ENCODE assay signal across 1 cellular context in the genomic region with DNA sequence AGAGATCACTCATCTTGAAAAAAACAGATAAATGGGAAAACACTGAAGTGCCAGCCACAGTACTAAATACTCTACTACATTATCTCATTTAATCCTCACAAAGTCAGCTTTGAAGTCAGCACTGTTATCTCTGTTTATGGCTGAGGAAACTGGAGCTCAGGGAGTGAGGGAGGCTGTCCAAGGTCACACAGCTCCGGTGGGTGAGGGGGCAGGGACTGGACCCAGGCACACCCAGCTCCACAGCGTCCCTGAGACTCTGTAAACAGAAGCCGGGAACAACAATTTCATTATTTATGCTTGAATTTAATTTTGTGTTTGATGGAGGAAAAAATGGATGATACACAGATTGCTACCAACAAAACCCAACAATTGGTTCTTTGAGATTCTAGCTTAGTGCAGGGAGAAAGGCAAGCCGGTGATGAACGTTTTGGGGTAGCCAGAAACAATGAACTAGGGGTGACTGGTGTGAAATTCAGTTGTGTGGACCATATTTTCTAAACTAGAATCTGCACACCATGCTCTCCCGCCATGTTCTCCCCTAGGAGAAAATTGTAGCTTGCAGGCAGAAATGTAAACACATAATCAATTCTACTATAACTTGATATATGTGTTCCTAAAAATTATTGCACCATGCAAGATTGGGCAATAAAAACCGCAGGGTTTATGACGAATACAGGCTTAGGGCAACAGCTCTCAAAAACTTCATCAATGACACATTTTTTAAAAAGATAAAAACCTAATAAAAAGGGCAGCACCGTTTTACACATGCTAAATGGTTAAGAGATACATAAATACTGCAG.
TF ChIP-seq lines count a peak whose summit lies in the region.

A gene with protein sequence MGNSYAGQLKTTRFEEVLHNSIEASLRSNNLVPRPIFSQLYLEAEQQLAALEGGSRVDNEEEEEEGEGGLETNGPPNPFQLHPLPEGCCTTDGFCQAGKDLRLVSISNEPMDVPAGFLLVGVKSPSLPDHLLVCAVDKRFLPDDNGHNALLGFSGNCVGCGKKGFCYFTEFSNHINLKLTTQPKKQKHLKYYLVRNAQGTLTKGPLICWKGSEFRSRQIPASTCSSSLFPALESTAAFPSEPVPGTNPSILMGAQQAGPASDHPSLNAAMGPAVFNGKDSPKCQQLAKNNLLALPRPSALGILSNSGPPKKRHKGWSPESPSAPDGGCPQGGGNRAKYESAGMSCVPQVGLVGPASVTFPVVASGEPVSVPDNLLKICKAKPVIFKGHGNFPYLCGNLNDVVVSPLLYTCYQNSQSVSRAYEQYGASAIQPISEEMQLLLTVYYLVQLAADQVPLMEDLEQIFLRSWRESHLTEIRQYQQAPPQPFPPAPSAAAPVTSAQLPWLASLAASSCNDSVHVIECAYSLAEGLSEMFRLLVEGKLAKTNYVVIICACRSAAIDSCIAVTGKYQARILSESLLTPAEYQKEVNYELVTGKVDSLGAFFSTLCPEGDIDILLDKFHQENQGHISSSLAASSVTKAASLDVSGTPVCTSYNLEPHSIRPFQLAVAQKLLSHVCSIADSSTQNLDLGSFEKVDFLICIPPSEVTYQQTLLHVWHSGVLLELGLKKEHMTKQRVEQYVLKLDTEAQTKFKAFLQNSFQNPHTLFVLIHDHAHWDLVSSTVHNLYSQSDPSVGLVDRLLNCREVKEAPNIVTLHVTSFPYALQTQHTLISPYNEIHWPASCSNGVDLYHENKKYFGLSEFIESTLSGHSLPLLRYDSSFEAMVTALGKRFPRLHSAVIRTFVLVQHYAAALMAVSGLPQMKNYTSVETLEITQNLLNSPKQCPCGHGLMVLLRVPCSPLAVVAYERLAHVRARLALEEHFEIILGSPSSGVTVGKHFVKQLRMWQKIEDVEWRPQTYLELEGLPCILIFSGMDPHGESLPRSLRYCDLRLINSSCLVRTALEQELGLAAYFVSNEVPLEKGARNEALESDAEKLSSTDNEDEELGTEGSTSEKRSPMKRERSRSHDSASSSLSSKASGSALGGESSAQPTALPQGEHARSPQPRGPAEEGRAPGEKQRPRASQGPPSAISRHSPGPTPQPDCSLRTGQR (N-terminal part only) (plus strand): TSS at position 768 of the 800 bp plus-strand sequence. CDS start 22,570 bp downstream, outside the sequence.

TF ChIP-seq in HepG2, 621 proteins besides CTCF, POLR2A, EP300 and RAD21 (continued from another document and continues in another):
- TF ChIP-seq, protein P1, sequence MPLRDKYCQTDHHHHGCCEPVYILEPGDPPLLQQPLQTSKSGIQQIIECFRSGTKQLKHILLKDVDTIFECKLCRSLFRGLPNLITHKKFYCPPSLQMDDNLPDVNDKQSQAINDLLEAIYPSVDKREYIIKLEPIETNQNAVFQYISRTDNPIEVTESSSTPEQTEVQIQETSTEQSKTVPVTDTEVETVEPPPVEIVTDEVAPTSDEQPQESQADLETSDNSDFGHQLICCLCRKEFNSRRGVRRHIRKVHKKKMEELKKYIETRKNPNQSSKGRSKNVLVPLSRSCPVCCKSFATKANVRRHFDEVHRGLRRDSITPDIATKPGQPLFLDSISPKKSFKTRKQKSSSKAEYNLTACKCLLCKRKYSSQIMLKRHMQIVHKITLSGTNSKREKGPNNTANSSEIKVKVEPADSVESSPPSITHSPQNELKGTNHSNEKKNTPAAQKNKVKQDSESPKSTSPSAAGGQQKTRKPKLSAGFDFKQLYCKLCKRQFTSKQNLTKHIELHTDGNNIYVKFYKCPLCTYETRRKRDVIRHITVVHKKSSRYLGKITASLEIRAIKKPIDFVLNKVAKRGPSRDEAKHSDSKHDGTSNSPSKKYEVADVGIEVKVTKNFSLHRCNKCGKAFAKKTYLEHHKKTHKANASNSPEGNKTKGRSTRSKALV (CRISPR knock-in tag; IDR thresholded peaks at IDR 0.05): no peak; the same call in 1 of the 2 replicates
- TF ChIP-seq, protein P2, sequence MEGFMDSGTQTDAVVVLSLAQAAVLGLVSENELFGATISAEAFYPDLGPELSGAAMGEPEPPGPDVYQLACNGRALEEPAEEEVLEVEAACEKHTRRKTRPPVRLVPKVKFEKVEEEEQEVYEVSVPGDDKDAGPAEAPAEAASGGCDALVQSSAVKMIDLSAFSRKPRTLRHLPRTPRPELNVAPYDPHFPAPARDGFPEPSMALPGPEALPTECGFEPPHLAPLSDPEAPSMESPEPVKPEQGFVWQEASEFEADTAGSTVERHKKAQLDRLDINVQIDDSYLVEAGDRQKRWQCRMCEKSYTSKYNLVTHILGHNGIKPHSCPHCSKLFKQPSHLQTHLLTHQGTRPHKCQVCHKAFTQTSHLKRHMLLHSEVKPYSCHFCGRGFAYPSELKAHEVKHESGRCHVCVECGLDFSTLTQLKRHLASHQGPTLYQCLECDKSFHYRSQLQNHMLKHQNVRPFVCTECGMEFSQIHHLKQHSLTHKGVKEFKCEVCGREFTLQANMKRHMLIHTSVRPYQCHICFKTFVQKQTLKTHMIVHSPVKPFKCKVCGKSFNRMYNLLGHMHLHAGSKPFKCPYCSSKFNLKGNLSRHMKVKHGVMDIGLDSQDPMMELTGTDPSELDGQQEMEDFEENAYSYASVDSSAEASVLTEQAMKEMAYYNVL (CRISPR knock-in tag; IDR thresholded peaks at IDR 0.05; ENCODE audit: borderline replicate concordance): peak; percentile 70; the same call in 1 of the 2 replicates
- no peak for TF ChIP-seq ZSCAN30 (CRISPR knock-in tag; IDR thresholded peaks at IDR 0.05)
- no peak for TF ChIP-seq WIZ (CRISPR knock-in tag; IDR thresholded peaks at IDR 0.05)
- TF ChIP-seq SMARCE1 (IDR thresholded peaks at IDR 0.05; ENCODE audit: borderline replicate concordance): no peak
- TF ChIP-seq, protein P3, sequence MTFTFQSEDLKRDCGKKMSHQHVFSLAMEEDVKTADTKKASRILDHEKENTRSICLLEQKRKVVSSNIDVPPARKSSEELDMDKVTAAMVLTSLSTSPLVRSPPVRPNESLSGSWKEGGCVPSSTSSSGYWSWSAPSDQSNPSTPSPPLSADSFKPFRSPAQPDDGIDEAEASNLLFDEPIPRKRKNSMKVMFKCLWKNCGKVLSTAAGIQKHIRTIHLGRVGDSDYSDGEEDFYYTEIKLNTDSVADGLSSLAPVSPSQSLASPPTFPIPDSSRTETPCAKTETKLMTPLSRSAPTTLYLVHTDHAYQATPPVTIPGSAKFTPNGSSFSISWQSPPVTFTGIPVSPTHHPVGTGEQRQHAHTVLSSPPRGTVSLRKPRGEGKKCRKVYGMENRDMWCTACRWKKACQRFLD (CRISPR knock-in tag; IDR thresholded peaks at IDR 0.05; ENCODE audit: borderline replicate concordance): no peak
- TF ChIP-seq GTF2F1 (IDR thresholded peaks at IDR 0.05; ENCODE audit: low read length): no peak
- peak; percentile 61; the same call in 1 of the 2 replicates for TF ChIP-seq AHR (CRISPR knock-in tag; IDR thresholded peaks at IDR 0.05)
- TF ChIP-seq, protein P4, sequence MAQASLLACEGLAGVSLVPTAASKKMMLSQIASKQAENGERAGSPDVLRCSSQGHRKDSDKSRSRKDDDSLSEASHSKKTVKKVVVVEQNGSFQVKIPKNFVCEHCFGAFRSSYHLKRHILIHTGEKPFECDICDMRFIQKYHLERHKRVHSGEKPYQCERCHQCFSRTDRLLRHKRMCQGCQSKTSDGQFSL (CRISPR knock-in tag; IDR thresholded peaks at IDR 0.05): no peak
- TF ChIP-seq AKAP8 (CRISPR knock-in tag; IDR thresholded peaks at IDR 0.05): no peak; the same call in 1 of the 2 replicates
- no peak for TF ChIP-seq ZNF549 (CRISPR knock-in tag; IDR thresholded peaks at IDR 0.05)
- TF ChIP-seq, protein P5, sequence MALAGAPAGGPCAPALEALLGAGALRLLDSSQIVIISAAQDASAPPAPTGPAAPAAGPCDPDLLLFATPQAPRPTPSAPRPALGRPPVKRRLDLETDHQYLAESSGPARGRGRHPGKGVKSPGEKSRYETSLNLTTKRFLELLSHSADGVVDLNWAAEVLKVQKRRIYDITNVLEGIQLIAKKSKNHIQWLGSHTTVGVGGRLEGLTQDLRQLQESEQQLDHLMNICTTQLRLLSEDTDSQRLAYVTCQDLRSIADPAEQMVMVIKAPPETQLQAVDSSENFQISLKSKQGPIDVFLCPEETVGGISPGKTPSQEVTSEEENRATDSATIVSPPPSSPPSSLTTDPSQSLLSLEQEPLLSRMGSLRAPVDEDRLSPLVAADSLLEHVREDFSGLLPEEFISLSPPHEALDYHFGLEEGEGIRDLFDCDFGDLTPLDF (CRISPR knock-in tag; IDR thresholded peaks at IDR 0.05): no peak
- 0 out of 2 replicates have a peak, but pooled peaks have one; percentile 43 for TF ChIP-seq MXD4 (CRISPR knock-in tag; IDR thresholded peaks at IDR 0.05)
- no peak for TF ChIP-seq GABPA (IDR thresholded peaks at IDR 0.05; ENCODE audit: low read depth, low read length)
- TF ChIP-seq GABPA (CRISPR knock-in tag; IDR thresholded peaks at IDR 0.05; ENCODE audit: low read depth): 0 out of 2 replicates have a peak, but pooled peaks have one; percentile 12
- TF ChIP-seq ZNF572 (CRISPR knock-in tag; IDR thresholded peaks at IDR 0.05): no peak
- no peak for TF ChIP-seq ZNF496 (CRISPR knock-in tag; IDR thresholded peaks at IDR 0.05; ENCODE audit: insufficient replicate concordance)
- no peak for TF ChIP-seq ZNF891 (CRISPR knock-in tag; IDR thresholded peaks at IDR 0.05)
- peak; percentile 80 for TF ChIP-seq HOXA3 (CRISPR knock-in tag; IDR thresholded peaks at IDR 0.05)
- no peak for TF ChIP-seq NR2F6 (IDR thresholded peaks at IDR 0.05)
- TF ChIP-seq NR2F6 (CRISPR knock-in tag; IDR thresholded peaks at IDR 0.05): peak; percentile 85
- TF ChIP-seq BRCA1 (CRISPR knock-in tag; IDR thresholded peaks at IDR 0.05): no peak
- 0 out of 2 replicates have a peak, but pooled peaks have one; percentile 16 for TF ChIP-seq ZNF510 (CRISPR knock-in tag; IDR thresholded peaks at IDR 0.05; ENCODE audit: low read depth)
- no peak for TF ChIP-seq ZNF775 (CRISPR knock-in tag; IDR thresholded peaks at IDR 0.05; ENCODE audit: borderline replicate concordance)
- TF ChIP-seq, protein P6, sequence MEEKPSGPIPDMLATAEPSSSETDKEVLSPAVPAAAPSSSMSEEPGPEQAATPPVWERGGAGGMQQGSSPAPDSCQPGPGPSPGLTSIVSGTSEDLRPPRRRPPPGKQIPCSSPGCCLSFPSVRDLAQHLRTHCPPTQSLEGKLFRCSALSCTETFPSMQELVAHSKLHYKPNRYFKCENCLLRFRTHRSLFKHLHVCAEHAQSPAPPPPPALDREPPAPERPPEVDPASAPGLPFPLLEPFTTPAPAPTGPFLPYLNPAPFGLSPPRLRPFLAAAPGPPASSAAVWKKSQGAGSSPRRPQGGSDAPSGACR (CRISPR knock-in tag; IDR thresholded peaks at IDR 0.05): peak; percentile 75
- no peak; the same call in 1 of the 2 replicates for TF ChIP-seq ZBTB20 (CRISPR knock-in tag; IDR thresholded peaks at IDR 0.05; ENCODE audit: borderline replicate concordance, low read depth)
- no peak for TF ChIP-seq ZNF570 (CRISPR knock-in tag; IDR thresholded peaks at IDR 0.05; ENCODE audit: borderline replicate concordance)
- TF ChIP-seq, protein P7, sequence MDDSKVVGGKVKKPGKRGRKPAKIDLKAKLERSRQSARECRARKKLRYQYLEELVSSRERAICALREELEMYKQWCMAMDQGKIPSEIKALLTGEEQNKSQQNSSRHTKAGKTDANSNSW (CRISPR knock-in tag; IDR thresholded peaks at IDR 0.05; ENCODE audit: borderline replicate concordance): no peak
- TF ChIP-seq, protein P8, sequence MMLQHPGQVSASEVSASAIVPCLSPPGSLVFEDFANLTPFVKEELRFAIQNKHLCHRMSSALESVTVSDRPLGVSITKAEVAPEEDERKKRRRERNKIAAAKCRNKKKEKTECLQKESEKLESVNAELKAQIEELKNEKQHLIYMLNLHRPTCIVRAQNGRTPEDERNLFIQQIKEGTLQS (CRISPR knock-in tag; IDR thresholded peaks at IDR 0.05): no peak
- peak; percentile 92 for TF ChIP-seq SIX4 (CRISPR knock-in tag; IDR thresholded peaks at IDR 0.05)
- no peak for TF ChIP-seq ZNF296 (CRISPR knock-in tag; conservative IDR thresholded peaks at IDR 0.05)
- TF ChIP-seq NFRKB (IDR thresholded peaks at IDR 0.05): no peak
- peak; percentile 59; the same call in 1 of the 2 replicates for TF ChIP-seq KDM3A (CRISPR knock-in tag; IDR thresholded peaks at IDR 0.05; ENCODE audit: low read depth)
- TF ChIP-seq ZNF768 (CRISPR knock-in tag; IDR thresholded peaks at IDR 0.05): peak; percentile 99
- TF ChIP-seq, protein P9, sequence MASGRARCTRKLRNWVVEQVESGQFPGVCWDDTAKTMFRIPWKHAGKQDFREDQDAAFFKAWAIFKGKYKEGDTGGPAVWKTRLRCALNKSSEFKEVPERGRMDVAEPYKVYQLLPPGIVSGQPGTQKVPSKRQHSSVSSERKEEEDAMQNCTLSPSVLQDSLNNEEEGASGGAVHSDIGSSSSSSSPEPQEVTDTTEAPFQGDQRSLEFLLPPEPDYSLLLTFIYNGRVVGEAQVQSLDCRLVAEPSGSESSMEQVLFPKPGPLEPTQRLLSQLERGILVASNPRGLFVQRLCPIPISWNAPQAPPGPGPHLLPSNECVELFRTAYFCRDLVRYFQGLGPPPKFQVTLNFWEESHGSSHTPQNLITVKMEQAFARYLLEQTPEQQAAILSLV (CRISPR knock-in tag; IDR thresholded peaks at IDR 0.05; ENCODE audit: borderline replicate concordance): peak; percentile 59; the same call in 1 of the 2 replicates
- 0 out of 2 replicates have a peak, but pooled peaks have one; percentile 16 for TF ChIP-seq NFKBIZ (CRISPR knock-in tag; IDR thresholded peaks at IDR 0.05)
- TF ChIP-seq, protein P10, sequence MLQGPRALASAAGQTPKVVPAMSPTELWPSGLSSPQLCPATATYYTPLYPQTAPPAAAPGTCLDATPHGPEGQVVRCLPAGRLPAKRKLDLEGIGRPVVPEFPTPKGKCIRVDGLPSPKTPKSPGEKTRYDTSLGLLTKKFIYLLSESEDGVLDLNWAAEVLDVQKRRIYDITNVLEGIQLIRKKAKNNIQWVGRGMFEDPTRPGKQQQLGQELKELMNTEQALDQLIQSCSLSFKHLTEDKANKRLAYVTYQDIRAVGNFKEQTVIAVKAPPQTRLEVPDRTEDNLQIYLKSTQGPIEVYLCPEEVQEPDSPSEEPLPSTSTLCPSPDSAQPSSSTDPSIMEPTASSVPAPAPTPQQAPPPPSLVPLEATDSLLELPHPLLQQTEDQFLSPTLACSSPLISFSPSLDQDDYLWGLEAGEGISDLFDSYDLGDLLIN (CRISPR knock-in tag; IDR thresholded peaks at IDR 0.05; ENCODE audit: borderline replicate concordance): no peak
- no peak for TF ChIP-seq ZFY (CRISPR knock-in tag; IDR thresholded peaks at IDR 0.05)
- no peak for TF ChIP-seq SRY (CRISPR knock-in tag; IDR thresholded peaks at IDR 0.05)
- TF ChIP-seq TEAD2 (CRISPR knock-in tag; IDR thresholded peaks at IDR 0.05): no peak
- TF ChIP-seq ASH2L (IDR thresholded peaks at IDR 0.05; ENCODE audit: insufficient read length, low read depth, low read length): no peak
- TF ChIP-seq ZNF264 (CRISPR knock-in tag; IDR thresholded peaks at IDR 0.05): peak; percentile 92
- no peak for TF ChIP-seq CHCHD3 (CRISPR knock-in tag; IDR thresholded peaks at IDR 0.05)
- TF ChIP-seq SRSF4 (IDR thresholded peaks at IDR 0.05; ENCODE audit: low read depth, low read length, poor library complexity, severe bottlenecking): no peak
- no peak for TF ChIP-seq ZNF30 (CRISPR knock-in tag; IDR thresholded peaks at IDR 0.05)
- TF ChIP-seq, protein P11, sequence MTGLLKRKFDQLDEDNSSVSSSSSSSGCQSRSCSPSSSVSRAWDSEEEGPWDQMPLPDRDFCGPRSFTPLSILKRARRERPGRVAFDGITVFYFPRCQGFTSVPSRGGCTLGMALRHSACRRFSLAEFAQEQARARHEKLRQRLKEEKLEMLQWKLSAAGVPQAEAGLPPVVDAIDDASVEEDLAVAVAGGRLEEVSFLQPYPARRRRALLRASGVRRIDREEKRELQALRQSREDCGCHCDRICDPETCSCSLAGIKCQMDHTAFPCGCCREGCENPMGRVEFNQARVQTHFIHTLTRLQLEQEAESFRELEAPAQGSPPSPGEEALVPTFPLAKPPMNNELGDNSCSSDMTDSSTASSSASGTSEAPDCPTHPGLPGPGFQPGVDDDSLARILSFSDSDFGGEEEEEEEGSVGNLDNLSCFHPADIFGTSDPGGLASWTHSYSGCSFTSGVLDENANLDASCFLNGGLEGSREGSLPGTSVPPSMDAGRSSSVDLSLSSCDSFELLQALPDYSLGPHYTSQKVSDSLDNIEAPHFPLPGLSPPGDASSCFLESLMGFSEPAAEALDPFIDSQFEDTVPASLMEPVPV (CRISPR knock-in tag; IDR thresholded peaks at IDR 0.05): no peak
- TF ChIP-seq NFIC (IDR thresholded peaks at IDR 0.05; ENCODE audit: low read length): peak; percentile 73
